Comparison of ENCODE assay signal across 2 cellular contexts in the genomic region with DNA sequence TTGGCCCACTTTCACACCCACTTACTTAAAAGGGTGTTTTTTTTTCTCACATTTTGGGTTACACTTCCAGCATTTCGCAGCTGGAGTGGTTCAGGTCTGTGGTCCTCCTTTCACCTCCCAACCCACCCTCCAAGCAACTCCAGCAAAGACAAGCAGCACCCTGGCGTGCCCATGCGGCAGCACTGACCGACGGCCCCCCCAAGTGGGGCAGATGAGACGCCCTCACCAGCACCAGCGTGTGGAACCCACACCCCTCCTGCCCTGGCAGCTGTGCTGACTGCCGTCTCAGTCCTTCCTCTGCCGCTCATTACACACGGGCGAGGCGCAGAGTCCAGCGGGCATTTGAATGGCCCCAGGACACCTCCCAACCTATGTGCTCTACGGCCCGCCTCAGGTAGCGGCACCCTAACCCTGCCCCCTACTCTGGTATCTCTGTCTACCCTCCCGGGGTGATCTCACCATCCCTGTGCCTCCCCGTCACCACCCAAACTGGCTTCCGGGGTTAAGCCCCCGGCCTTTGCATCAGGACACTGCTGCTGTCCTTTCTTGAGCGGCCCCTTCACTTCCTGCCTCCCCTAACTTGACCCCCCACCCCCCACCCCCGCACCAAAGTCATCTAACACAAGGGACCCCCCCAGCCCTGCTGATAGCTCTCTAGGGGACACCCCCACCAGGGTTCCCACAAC.
A peak's percentile ranks its signal among the peaks of the same experiment; 100 is the strongest.
TF ChIP-seq lines count a peak whose summit lies in the region.

No MANE protein-coding gene starts in this region.

TF ChIP-seq in GM23338, 12 proteins besides CTCF, POLR2A, EP300 and RAD21:
- no peak for TF ChIP-seq ZNF114 (CRISPR knock-in tag; IDR thresholded peaks at IDR 0.05)
- no peak for TF ChIP-seq STAT1 (IDR thresholded peaks at IDR 0.05; ENCODE audit: unreplicated experiment)
- TF ChIP-seq CREB1 (CRISPR knock-in tag; IDR thresholded peaks at IDR 0.05; ENCODE audit: low read depth): no peak
- TF ChIP-seq POLR2AphosphoS5 (IDR thresholded peaks at IDR 0.05; ENCODE audit: low read depth): no peak
- TF ChIP-seq, protein P1, sequence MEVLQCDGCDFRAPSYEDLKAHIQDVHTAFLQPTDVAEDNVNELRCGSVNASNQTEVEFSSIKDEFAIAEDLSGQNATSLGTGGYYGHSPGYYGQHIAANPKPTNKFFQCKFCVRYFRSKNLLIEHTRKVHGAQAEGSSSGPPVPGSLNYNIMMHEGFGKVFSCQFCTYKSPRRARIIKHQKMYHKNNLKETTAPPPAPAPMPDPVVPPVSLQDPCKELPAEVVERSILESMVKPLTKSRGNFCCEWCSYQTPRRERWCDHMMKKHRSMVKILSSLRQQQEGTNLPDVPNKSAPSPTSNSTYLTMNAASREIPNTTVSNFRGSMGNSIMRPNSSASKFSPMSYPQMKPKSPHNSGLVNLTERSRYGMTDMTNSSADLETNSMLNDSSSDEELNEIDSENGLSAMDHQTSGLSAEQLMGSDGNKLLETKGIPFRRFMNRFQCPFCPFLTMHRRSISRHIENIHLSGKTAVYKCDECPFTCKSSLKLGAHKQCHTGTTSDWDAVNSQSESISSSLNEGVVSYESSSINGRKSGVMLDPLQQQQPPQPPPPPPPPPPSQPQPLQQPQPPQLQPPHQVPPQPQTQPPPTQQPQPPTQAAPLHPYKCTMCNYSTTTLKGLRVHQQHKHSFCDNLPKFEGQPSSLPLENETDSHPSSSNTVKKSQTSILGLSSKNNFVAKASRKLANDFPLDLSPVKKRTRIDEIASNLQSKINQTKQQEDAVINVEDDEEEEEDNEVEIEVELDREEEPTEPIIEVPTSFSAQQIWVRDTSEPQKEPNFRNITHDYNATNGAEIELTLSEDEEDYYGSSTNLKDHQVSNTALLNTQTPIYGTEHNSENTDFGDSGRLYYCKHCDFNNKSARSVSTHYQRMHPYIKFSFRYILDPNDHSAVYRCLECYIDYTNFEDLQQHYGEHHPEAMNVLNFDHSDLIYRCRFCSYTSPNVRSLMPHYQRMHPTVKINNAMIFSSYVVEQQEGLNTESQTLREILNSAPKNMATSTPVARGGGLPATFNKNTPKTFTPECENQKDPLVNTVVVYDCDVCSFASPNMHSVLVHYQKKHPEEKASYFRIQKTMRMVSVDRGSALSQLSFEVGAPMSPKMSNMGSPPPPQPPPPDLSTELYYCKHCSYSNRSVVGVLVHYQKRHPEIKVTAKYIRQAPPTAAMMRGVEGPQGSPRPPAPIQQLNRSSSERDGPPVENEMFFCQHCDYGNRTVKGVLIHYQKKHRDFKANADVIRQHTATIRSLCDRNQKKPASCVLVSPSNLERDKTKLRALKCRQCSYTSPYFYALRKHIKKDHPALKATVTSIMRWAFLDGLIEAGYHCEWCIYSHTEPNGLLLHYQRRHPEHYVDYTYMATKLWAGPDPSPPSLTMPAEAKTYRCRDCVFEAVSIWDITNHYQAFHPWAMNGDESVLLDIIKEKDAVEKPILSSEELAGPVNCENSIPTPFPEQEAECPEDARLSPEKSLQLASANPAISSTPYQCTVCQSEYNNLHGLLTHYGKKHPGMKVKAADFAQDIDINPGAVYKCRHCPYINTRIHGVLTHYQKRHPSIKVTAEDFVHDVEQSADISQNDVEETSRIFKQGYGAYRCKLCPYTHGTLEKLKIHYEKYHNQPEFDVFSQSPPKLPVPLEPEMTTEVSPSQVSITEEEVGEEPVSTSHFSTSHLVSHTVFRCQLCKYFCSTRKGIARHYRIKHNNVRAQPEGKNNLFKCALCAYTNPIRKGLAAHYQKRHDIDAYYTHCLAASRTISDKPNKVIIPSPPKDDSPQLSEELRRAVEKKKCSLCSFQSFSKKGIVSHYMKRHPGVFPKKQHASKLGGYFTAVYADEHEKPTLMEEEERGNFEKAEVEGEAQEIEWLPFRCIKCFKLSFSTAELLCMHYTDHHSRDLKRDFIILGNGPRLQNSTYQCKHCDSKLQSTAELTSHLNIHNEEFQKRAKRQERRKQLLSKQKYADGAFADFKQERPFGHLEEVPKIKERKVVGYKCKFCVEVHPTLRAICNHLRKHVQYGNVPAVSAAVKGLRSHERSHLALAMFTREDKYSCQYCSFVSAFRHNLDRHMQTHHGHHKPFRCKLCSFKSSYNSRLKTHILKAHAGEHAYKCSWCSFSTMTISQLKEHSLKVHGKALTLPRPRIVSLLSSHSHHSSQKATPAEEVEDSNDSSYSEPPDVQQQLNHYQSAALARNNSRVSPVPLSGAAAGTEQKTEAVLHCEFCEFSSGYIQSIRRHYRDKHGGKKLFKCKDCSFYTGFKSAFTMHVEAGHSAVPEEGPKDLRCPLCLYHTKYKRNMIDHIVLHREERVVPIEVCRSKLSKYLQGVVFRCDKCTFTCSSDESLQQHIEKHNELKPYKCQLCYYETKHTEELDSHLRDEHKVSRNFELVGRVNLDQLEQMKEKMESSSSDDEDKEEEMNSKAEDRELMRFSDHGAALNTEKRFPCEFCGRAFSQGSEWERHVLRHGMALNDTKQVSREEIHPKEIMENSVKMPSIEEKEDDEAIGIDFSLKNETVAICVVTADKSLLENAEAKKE (CRISPR knock-in tag; IDR thresholded peaks at IDR 0.05): no peak
- TF ChIP-seq EZH2 (IDR thresholded peaks at IDR 0.05; ENCODE audit: low read depth, unreplicated experiment): no peak
TF ChIP-seq in GM23338: peak in this region for 0.

TF ChIP-seq in K562, 482 proteins besides CTCF, POLR2A, EP300 and RAD21:
- peak; percentile 30; the same call in 1 of the 2 replicates for TF ChIP-seq RBFOX2 (IDR thresholded peaks at IDR 0.05; ENCODE audit: low read depth, low read length)
- TF ChIP-seq CEBPZ (IDR thresholded peaks at IDR 0.05; ENCODE audit: borderline replicate concordance, low read depth, low read length): no peak
- TF ChIP-seq POLR2G (IDR thresholded peaks at IDR 0.05; ENCODE audit: low read depth, low read length): peak; percentile 51; the same call in 1 of the 2 replicates
